ENCODE assay signal across 21 cellular contexts in the genomic region with DNA sequence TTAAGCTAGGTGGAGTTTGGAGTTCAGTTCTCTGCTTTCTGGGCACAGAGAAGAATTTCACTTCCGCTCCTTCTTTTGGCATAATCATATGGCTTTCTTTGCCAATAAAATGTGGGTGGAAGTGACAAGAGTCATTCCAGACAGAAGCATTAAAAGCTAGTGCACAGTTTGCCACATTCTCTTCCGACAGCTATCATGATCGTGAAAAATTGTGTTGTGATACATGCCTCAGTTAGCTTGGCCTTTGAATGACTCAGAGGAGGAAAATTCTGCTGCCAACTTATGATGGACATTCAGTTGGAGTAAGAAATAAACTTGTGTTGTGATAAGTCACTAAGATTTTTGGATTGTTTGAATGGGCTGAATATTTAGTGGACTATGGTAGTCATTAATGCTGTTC.
A peak's percentile ranks its signal among the peaks of the same experiment; 100 is the strongest.
DNase-seq lines count a peak whose midpoint lies in the region; ATAC-seq and TF ChIP-seq lines count a peak whose summit lies in the region.
"Had no signal": no experiment of that assay in that cellular context is flagged by ENCODE, and none has a peak within 500 bp of the region (broad histone marks: within the 10 kb centered on the region; RNA-seq: fewer than 3 reads in every experiment).

No MANE protein-coding gene starts in this region.

- no peaks in the 10 kb centered on the region for H3K36me3 ChIP-seq in SK-N-SH (replicated peaks in 1 of 2; ENCODE audit: control insufficient read depth in 1 of 2, insufficient read depth in 2 of 2, low read length in 1 of 2)
- no peaks in the 10 kb centered on the region for H3K36me3 ChIP-seq in CD8-positive, alpha-beta T cell (ENCODE audit: insufficient read depth, low read length)
- H3K36me3 ChIP-seq: BLaER1, SJCRH30, suprapubic skin had no signal

- TF ChIP-seq RAD21 in SK-N-SH (IDR thresholded peaks at IDR 0.05; ENCODE audit: low read length) = no peak

- DNase-seq in SK-N-SH (no peak), naive B cell (no peak), epidermal melanocyte (ENCODE audit: insufficient read length, low spot score) (no peak)
- DNase-seq in CD8-positive, alpha-beta T cell = no peak
- DNase-seq: activated CD4-positive, CD25-positive, alpha-beta regulatory T cell treated with anti-CD3 and anti-CD28 coated beads, Interleukin-2, amount 50 U/mL, for 72 hours; activated T-cell treated with anti-CD3 and anti-CD28 coated beads, Interleukin-2, amount 50 U/mL, for 4 hours; DMS79; endodermal cell; islet precursor cell; NCI-H1105; NCI-H69; OCI-M1; SJCRH30; stimulated activated CD4-positive, alpha-beta T cell treated with anti-CD3 and anti-CD28 coated beads, Interleukin-2, amount 100 ng/mL, for 48 hours had no signal

- TF ChIP-seq CTCF in SK-N-SH (IDR thresholded peaks at IDR 0.05) = no peak
- no peak for TF ChIP-seq CTCF in CD8-positive, alpha-beta T cell (IDR thresholded peaks at IDR 0.05)

- H3K27me3 Mint-ChIP-seq in CD8-positive, alpha-beta T cell (ENCODE audit: low read depth) = no peaks in the 10 kb centered on the region
- H3K27me3 Mint-ChIP-seq in activated T-helper 17 cell treated with anti-CD3 and anti-CD28 coated beads, Interleukin-2, amount 50 U/mL, for 72 hours = no peaks in the 10 kb centered on the region
- H3K27me3 Mint-ChIP-seq in naive B cell = no peaks in the 10 kb centered on the region

- no peak overlapping the region for H3K4me2 ChIP-seq in SK-N-SH

- no peak overlapping the region for H3K4me3 ChIP-seq in SK-N-SH (ENCODE audit: low read depth in 2 of 2, low read length in 1 of 2)
- H3K4me3 ChIP-seq in CD8-positive, alpha-beta T cell (ENCODE audit: low read depth, low read length) = no peak overlapping the region
- H3K4me3 ChIP-seq: BLaER1, SJCRH30, suprapubic skin had no signal

- H3K36me3 Mint-ChIP-seq in CD8-positive, alpha-beta T cell = peaks cover 8% of the 10 kb centered on the region
- peaks cover 33% of the 10 kb centered on the region for H3K36me3 Mint-ChIP-seq in activated T-helper 17 cell treated with anti-CD3 and anti-CD28 coated beads, Interleukin-2, amount 50 U/mL, for 72 hours (ENCODE audit: low read depth)
- no peaks in the 10 kb centered on the region for H3K36me3 Mint-ChIP-seq in naive B cell

- CTCF ChIA-PET in SK-N-SH (lab: Yijun Ruan, JAX) = interaction anchor here (1.4 kb wide), 1 partner anchor 13 kb away, joined by 4 read pairs; no protein-coding TSS in a partner anchor
- CTCF ChIA-PET in CD8-positive, alpha-beta T cell (lab: Charles Lee) = interaction anchor here (1.0 to 1.3 kb wide), 3 partner anchors 18 to 80 kb away, joined by 3 to 5 read pairs (median 3); no protein-coding TSS in a partner anchor

- no peaks in the 10 kb centered on the region for H3K27me3 ChIP-seq in SK-N-SH (ENCODE audit: insufficient read depth)
- no peaks in the 10 kb centered on the region for H3K27me3 ChIP-seq in CD8-positive, alpha-beta T cell (ENCODE audit: insufficient read depth, low read length)
- H3K27me3 ChIP-seq: BLaER1, SJCRH30, suprapubic skin had no signal

- TF ChIP-seq EP300 in SK-N-SH (IDR thresholded peaks at IDR 0.05; ENCODE audit: borderline replicate concordance in 1 of 2, low read depth in 1 of 2, low read length in 1 of 2) = no peak

- H3K79me2 ChIP-seq in SK-N-SH (ENCODE audit: insufficient read depth) = no peaks in the 10 kb centered on the region

- 40% methylated on average over 3 of the region's 3 CpGs for WGBS in SK-N-SH (ENCODE audit: low lambda C conversion rate)

- intact Hi-C loops in CD8-positive, alpha-beta T cell (cut with DNase I, micrococcal nuclease) = loop anchor here in 1 of 2 experiments (1.0 to 5.0 kb wide), 4 partner anchors 7 to 75 kb away; no protein-coding TSS in a partner anchor

- no peaks in the 10 kb centered on the region for H3K4me1 ChIP-seq in SK-N-SH (ENCODE audit: control insufficient read depth in 1 of 2, insufficient read depth in 2 of 2, low read depth in 1 of 2, low read length in 1 of 2)
- H3K4me1 ChIP-seq in CD8-positive, alpha-beta T cell (ENCODE audit: insufficient read depth, low read length) = peaks cover 59% of the 10 kb centered on the region
- H3K4me1 ChIP-seq: SJCRH30 had no signal

- H3K4me3 Mint-ChIP-seq in CD8-positive, alpha-beta T cell = no peak overlapping the region
- peak overlapping the region; percentile 67 for H3K4me3 Mint-ChIP-seq in activated T-helper 17 cell treated with anti-CD3 and anti-CD28 coated beads, Interleukin-2, amount 50 U/mL, for 72 hours
- peak overlapping the region in 1 of 8 donors; percentile 51 for H3K4me3 Mint-ChIP-seq in naive B cell
- H3K4me3 Mint-ChIP-seq: activated T-cell treated with anti-CD3 and anti-CD28 coated beads, Interleukin-2, amount 50 U/mL, for 4 hours; endodermal cell had no signal

- peaks cover 69% of the 10 kb centered on the region for H3K4me1 Mint-ChIP-seq in CD8-positive, alpha-beta T cell (ENCODE audit: low read depth)
- peaks cover 62% of the 10 kb centered on the region for H3K4me1 Mint-ChIP-seq in activated T-helper 17 cell treated with anti-CD3 and anti-CD28 coated beads, Interleukin-2, amount 50 U/mL, for 72 hours
- H3K4me1 Mint-ChIP-seq in naive B cell = peaks cover 23 to 32% (median 31%) of the 10 kb centered on the region in 3 donors
- H3K4me1 Mint-ChIP-seq: endodermal cell had no signal

- ATAC-seq in SK-N-SH treated with all-trans-retinoic acid at 6 μM for 48 hours (no peak; the same call in 2 of the 3 replicates), naive B cell (ENCODE audit: low read depth in 2 of 2) (no peak), HG03354 (IDR thresholded peaks at IDR 0.05; ENCODE audit: poor library complexity, severe bottlenecking, unreplicated experiment) (no peak), HG02970 (IDR thresholded peaks at IDR 0.05; ENCODE audit: low FRiP score, unreplicated experiment) (no peak)
- ATAC-seq in CD8-positive, alpha-beta T cell = no peak
- ATAC-seq in activated T-helper 17 cell treated with anti-CD3 and anti-CD28 coated beads, Interleukin-2, amount 50 U/mL, for 72 hours (replicated peaks) = no peak

- no peaks in the 10 kb centered on the region for H3K9me3 ChIP-seq in SK-N-SH
- no peaks in the 10 kb centered on the region for H3K9me3 ChIP-seq in CD8-positive, alpha-beta T cell (ENCODE audit: low read length)
- H3K9me3 ChIP-seq: BLaER1, SJCRH30, suprapubic skin had no signal

- H3K9ac ChIP-seq in SK-N-SH = no peak overlapping the region
- H3K9ac ChIP-seq: BLaER1 had no signal

- POLR2A ChIA-PET in SK-N-SH (lab: Yijun Ruan, JAX) = interaction anchor here (0.6 kb wide), 1 partner anchor 10 kb away, joined by 3 read pairs; no protein-coding TSS in a partner anchor
- POLR2A ChIA-PET in CD8-positive, alpha-beta T cell (lab: Charles Lee) = interaction anchor here (0.8 to 3.1 kb wide), 6 partner anchors 8 to 279 kb away, joined by 3 to 27 read pairs (median 5); no protein-coding TSS in a partner anchor

- no peak overlapping the region for H2AFZ ChIP-seq in SK-N-SH (ENCODE audit: low read depth)

- H4K20me1 ChIP-seq in SK-N-SH (ENCODE audit: insufficient read depth) = no peaks in the 10 kb centered on the region
- H4K20me1 ChIP-seq: BLaER1 had no signal

- peak overlapping the region; percentile 90 for H3K27ac Mint-ChIP-seq in CD8-positive, alpha-beta T cell
- peak overlapping the region; percentile 93 for H3K27ac Mint-ChIP-seq in activated T-helper 17 cell treated with anti-CD3 and anti-CD28 coated beads, Interleukin-2, amount 50 U/mL, for 72 hours
- H3K27ac Mint-ChIP-seq in naive B cell = peak overlapping the region in 5 of 6 donors; percentile 49 to 98 (median 92)
- H3K27ac Mint-ChIP-seq: endodermal cell had no signal

- no peaks in the 10 kb centered on the region for H3F3A ChIP-seq in SK-N-SH (replicated peaks; ENCODE audit: insufficient read depth)

- H3K9me3 Mint-ChIP-seq in CD8-positive, alpha-beta T cell = peaks cover 2% of the 10 kb centered on the region
- H3K9me3 Mint-ChIP-seq in activated T-helper 17 cell treated with anti-CD3 and anti-CD28 coated beads, Interleukin-2, amount 50 U/mL, for 72 hours = peaks cover 17% of the 10 kb centered on the region
- peaks cover 0 to 4% (median 2%) of the 10 kb centered on the region in 7 donors for H3K9me3 Mint-ChIP-seq in naive B cell
- H3K9me3 Mint-ChIP-seq: endodermal cell had no signal

- H3K9me2 ChIP-seq in SK-N-SH = no peaks in the 10 kb centered on the region

- no peak overlapping the region for H3K27ac ChIP-seq in SK-N-SH (ENCODE audit: low read depth in 2 of 2, low read length in 1 of 2)
- no peak overlapping the region for H3K27ac ChIP-seq in CD8-positive, alpha-beta T cell (ENCODE audit: low read depth, low read length)
- H3K27ac ChIP-seq: 22Rv1, BLaER1, SJCRH30, suprapubic skin had no signal

TF ChIP-seq in SK-N-SH treated with all-trans-retinoic acid at 6 μM for 48 hours, 23 proteins besides CTCF, POLR2A, EP300 and RAD21:
- TF ChIP-seq ISL1 (CRISPR knock-in tag; IDR thresholded peaks at IDR 0.05) (peak; percentile 73), TOX (CRISPR knock-in tag; IDR thresholded peaks at IDR 0.05; ENCODE audit: borderline replicate concordance) (no peak)

TF ChIP-seq in SK-N-SH, 30 proteins besides CTCF, POLR2A, EP300 and RAD21 (continues in another document):
- TF ChIP-seq, protein P1, sequence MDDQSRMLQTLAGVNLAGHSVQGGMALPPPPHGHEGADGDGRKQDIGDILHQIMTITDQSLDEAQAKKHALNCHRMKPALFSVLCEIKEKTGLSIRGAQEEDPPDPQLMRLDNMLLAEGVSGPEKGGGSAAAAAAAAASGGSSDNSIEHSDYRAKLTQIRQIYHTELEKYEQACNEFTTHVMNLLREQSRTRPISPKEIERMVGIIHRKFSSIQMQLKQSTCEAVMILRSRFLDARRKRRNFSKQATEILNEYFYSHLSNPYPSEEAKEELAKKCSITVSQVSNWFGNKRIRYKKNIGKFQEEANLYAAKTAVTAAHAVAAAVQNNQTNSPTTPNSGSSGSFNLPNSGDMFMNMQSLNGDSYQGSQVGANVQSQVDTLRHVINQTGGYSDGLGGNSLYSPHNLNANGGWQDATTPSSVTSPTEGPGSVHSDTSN (IDR thresholded peaks at IDR 0.05) = no peak
- TF ChIP-seq, protein P2, sequence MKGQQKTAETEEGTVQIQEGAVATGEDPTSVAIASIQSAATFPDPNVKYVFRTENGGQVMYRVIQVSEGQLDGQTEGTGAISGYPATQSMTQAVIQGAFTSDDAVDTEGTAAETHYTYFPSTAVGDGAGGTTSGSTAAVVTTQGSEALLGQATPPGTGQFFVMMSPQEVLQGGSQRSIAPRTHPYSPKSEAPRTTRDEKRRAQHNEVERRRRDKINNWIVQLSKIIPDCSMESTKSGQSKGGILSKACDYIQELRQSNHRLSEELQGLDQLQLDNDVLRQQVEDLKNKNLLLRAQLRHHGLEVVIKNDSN (IDR thresholded peaks at IDR 0.05; ENCODE audit: borderline replicate concordance, low read depth) = no peak
- TF ChIP-seq TCF12 (IDR thresholded peaks at IDR 0.05) = no peak
- no peak for TF ChIP-seq NFIC (IDR thresholded peaks at IDR 0.05; ENCODE audit: borderline replicate concordance)
- no peak for TF ChIP-seq RXRA (IDR thresholded peaks at IDR 0.05; ENCODE audit: borderline replicate concordance, low read depth)
